In the genomic region with DNA sequence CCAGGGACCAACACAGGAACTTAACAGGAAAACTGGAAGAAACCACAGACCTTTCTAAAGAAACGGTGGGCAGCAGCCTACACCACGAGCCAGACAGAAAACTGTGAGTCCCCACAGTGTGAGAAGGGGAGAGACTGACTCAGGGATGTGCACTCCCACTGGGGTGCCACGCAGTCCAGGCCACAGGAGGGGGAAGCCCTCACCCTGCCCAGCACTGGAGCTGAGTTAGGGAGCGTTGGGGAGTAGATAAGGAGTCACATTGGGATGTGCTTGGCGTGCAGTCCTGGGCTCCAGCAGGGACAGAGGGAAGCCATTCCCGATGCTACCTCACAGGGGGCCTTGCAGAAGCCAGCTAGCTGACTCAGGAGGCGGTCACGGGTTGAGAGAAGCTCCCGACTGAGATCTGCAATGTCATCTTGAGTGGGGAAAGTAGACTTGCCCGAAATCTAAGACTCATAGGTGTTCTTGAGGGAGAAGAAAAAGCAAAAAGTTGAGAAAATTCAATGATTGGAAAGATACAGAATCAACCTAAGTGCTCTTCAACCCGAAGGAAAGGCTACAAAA, we compare ENCODE assay signal across 1 cellular context.
TF ChIP-seq lines count a peak whose summit lies in the region.

No MANE protein-coding gene starts in this region.

TF ChIP-seq in A549, 52 proteins besides CTCF, POLR2A, EP300 and RAD21:
- no peak for TF ChIP-seq ZC3H11A (IDR thresholded peaks at IDR 0.05)
